8 cellular contexts compared by ENCODE assay signal in genomic region chr3:15327941-15328340, GRCh38. TPM values are rescaled to one million over a fixed set of nuclear protein-coding genes. Genes with fewer than 3 reads are reported as not detected.
DNase-seq lines count a peak whose midpoint lies in the region; FAIRE-seq and TF ChIP-seq lines count a peak whose summit lies in the region.

No MANE protein-coding gene starts in this region.

- H3K4me3 ChIP-seq in suprapubic skin (no peak overlapping the region), BE2C (ENCODE audit: low read depth, low read length) (no peak overlapping the region)

- H3K9me3 ChIP-seq in suprapubic skin: no peaks in the 10 kb centered on the region
- no peaks in the 10 kb centered on the region for H3K9me3 ChIP-seq in BE2C

- H3K27me3 ChIP-seq in suprapubic skin: no peaks in the 10 kb centered on the region
- H3K27me3 ChIP-seq in BE2C: no peaks in the 10 kb centered on the region

- no peak for TF ChIP-seq POLR2A in suprapubic skin (IDR thresholded peaks at IDR 0.05)

- peaks cover 84% of the 10 kb centered on the region for H3K4me1 ChIP-seq in suprapubic skin
- H3K4me1 ChIP-seq in BE2C: 0 out of 2 replicates have a peak, but pooled peaks cover 3% of the 10 kb centered on the region

- TF ChIP-seq CTCF in suprapubic skin (IDR thresholded peaks at IDR 0.05) (no peak), BE2C (IDR thresholded peaks at IDR 0.05; ENCODE audit: low read depth, low read length) (no peak)

- no peak for TF ChIP-seq EP300 in suprapubic skin (IDR thresholded peaks at IDR 0.05)

- H3K36me3 ChIP-seq in suprapubic skin (no peaks in the 10 kb centered on the region), BE2C (no peaks in the 10 kb centered on the region)

- 24% methylated on average over 7 of the region's 7 CpGs for WGBS in suprapubic skin

- DNase-seq in stimulated activated CD4-positive, alpha-beta T cell treated with anti-CD3 and anti-CD28 coated beads, Interleukin-15, amount 100 ng/mL, for 24 hours: peak; percentile 47
- DNase-seq in stimulated activated CD4-positive, alpha-beta T cell treated with anti-CD3 and anti-CD28 coated beads, Interleukin-2, amount 100 ng/mL, for 24 hours: no peak
- peak; percentile 27 for DNase-seq in NCI-H345 treated with DMSO at 0.1 percent for 48 hours (lab: John Stamatoyannopoulos, UW; ENCODE audit: unreplicated experiment)
- DNase-seq in epithelial cell of prostate (ENCODE audit: low read depth, low spot score): no peak
- peak in 1 of 2 donors; percentile 84 for DNase-seq in suprapubic skin (ENCODE audit: low spot score in 2 of 2)
- no peak for DNase-seq in frontal cortex (ENCODE audit: low spot score in 2 of 2)
- DNase-seq in BE2C: no peak
- no peak for DNase-seq in ACHN

- H3K27ac ChIP-seq in epithelial cell of prostate: peak overlapping the region; percentile 15
- H3K27ac ChIP-seq in suprapubic skin: peak overlapping the region; percentile 92

- in situ Hi-C loops in ACHN (cut with HindIII; ENCODE audit: low pct_ligation_motif_present, low pct_unique_long_range_greater_than_20kb, low sequenced_read_pairs): no loop called here

- no peak for FAIRE-seq in frontal cortex (lab: Jason Lieb, UNC)

RNA-seq across cellular contexts. Expression of gene SH3BP5, which starts 4.4 kb away (rescaled TPM):
- total RNA-seq in suprapubic skin (10 to 100 TPM; 11.2 to 27.0 (median 17.8) TPM), frontal cortex (67.7 TPM)
- polyA plus RNA-seq in BE2C (2012; ENCODE audit: insufficient read depth, insufficient read length, low read depth): 7.5 TPM

Comparison
In these comparisons a context has a peak if more than half of its experiments do, and no peak if none do; other contexts are left out.
1. DNase-seq: peak in stimulated activated CD4-positive, alpha-beta T cell treated with anti-CD3 and anti-CD28 coated beads, Interleukin-15, amount 100 ng/mL, for 24 hours (single experiment) and NCI-H345 treated with DMSO at 0.1 percent for 48 hours (single experiment); none in stimulated activated CD4-positive, alpha-beta T cell treated with anti-CD3 and anti-CD28 coated beads, Interleukin-2, amount 100 ng/mL, for 24 hours (0 of 2), epithelial cell of prostate (single experiment), frontal cortex (0 of 2), BE2C (single experiment) and ACHN (single experiment).